18 cellular contexts compared by ENCODE assay signal in the genomic region with DNA sequence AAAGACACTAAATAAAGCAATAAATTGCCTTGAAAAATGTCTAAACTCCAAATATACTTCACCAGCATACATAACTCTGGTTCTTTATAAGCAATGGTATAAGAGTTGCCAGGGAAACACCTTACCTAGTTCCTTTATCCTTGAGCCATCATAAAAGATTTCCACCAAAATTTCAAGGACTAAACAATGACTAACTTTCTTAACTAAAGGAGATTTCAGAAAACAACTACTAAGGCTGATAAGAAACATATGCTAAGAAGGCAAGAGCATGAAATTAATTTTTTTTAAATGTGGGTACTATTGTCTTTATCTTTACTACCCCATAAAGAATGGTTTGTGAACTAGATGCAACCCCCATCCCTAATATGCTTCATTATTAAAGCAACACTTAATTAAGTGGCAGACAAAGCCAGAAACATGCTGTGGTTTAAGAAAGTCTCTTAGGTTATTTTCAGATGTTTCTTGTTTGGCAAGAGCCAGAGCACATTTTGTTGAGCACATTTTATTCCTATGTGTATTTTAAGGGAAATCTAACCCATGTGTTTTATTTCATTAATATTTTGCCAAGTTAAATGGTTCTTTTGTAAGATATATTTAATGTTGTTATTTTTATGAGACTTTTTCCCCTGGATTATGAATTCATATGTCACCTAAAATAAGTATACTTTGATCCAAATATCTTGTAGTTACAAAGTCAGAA. TPM values are rescaled to one million over a fixed set of nuclear protein-coding genes. Genes with fewer than 3 reads are reported as not detected.
A peak's percentile ranks its signal among the peaks of the same experiment; 100 is the strongest.
DNase-seq lines count a peak whose midpoint lies in the region; ATAC-seq and TF ChIP-seq lines count a peak whose summit lies in the region.
"Had no signal": no experiment of that assay in that cellular context is flagged by ENCODE, and none has a peak within 500 bp of the region (broad histone marks: within the 10 kb centered on the region; RNA-seq: fewer than 3 reads in every experiment).

No MANE protein-coding gene starts in this region.

- H3K9ac ChIP-seq in subcutaneous abdominal adipose tissue (ENCODE audit: low read length in 5 of 5): no peak overlapping the region

- H3K9me3 ChIP-seq in heart right ventricle (peaks cover 0 to 19% (median 0%) of the 10 kb centered on the region in 11 donors), subcutaneous abdominal adipose tissue (ENCODE audit: control insufficient read depth in 5 of 5, low read length in 5 of 5) (peaks cover 0 to 4% (median 0%) of the 10 kb centered on the region in 5 donors)
- H3K9me3 ChIP-seq: SJSA1 had no signal

- H3K4me3 ChIP-seq in coronary artery (no peak overlapping the region), heart right ventricle (no peak overlapping the region), subcutaneous abdominal adipose tissue (ENCODE audit: low read depth in 1 of 5, low read length in 5 of 5) (no peak overlapping the region)
- H3K4me3 ChIP-seq: SJSA1 had no signal

- H3K4me1 ChIP-seq in heart right ventricle (no peaks in the 10 kb centered on the region), subcutaneous abdominal adipose tissue (ENCODE audit: control insufficient read depth in 5 of 5, insufficient read depth in 5 of 5, low read length in 5 of 5) (peaks cover 0 to 8% (median 0%) of the 10 kb centered on the region in 5 donors)
- H3K4me1 ChIP-seq: SJSA1 had no signal

- DNase-seq in GM03348 (ENCODE audit: low spot score) (peak; percentile 23), coronary artery (ENCODE audit: low spot score) (no peak), heart right ventricle (no peak), cerebellar nuclear complex (lab: John Stamatoyannopoulos, UW) (no peak)
- no peak for DNase-seq in activated CD4-positive, alpha-beta T cell treated with anti-CD3 and anti-CD28 coated beads for 4 hours
- DNase-seq: C1 segment of cervical spinal cord, DMS153, EL, H9, NCI-H1417 treated with DMSO at 0.1 percent for 48 hours, NCI-H2029 treated with DMSO at 0.1 percent for 48 hours, NCI-H524 treated with DMSO at 0.1 percent for 48 hours had no signal

- intact Hi-C loops in heart right ventricle (cut with DNase I): no loop called here

- TF ChIP-seq CTCF in coronary artery (IDR thresholded peaks at IDR 0.05) (no peak), heart right ventricle (IDR thresholded peaks at IDR 0.05) (no peak)

- H3K27me3 ChIP-seq in heart right ventricle: no peaks in the 10 kb centered on the region
- no peaks in the 10 kb centered on the region for H3K27me3 ChIP-seq in subcutaneous abdominal adipose tissue (ENCODE audit: control insufficient read depth in 5 of 5, insufficient read depth in 4 of 5, low read length in 5 of 5)
- H3K27me3 ChIP-seq: SJSA1 had no signal

- peak in 6 of 8 donors; percentile 27 to 82 (median 51) for ATAC-seq in heart right ventricle
- ATAC-seq in HG02970 (IDR thresholded peaks at IDR 0.05; ENCODE audit: low FRiP score, unreplicated experiment): no peak
- ATAC-seq in HG03095 (IDR thresholded peaks at IDR 0.05; ENCODE audit: unreplicated experiment): no peak

- H3K36me3 ChIP-seq in heart right ventricle (no peaks in the 10 kb centered on the region), subcutaneous abdominal adipose tissue (ENCODE audit: control insufficient read depth in 5 of 5, insufficient read depth in 5 of 5, low read length in 5 of 5) (no peaks in the 10 kb centered on the region)
- H3K36me3 ChIP-seq: SJSA1 had no signal

- H3K27ac ChIP-seq in coronary artery (peak overlapping the region; percentile 46 to 54), heart right ventricle (peak overlapping the region in 5 of 10 donors; percentile 1 to 62 (median 28)), subcutaneous abdominal adipose tissue (ENCODE audit: low read depth, low read length) (peak overlapping the region; percentile 39)
- H3K27ac ChIP-seq: SJSA1 had no signal

RNA-seq across cellular contexts. Expression of gene VEPH1, which starts 17.4 kb away (rescaled TPM):
- total RNA-seq in heart right ventricle: under 1 TPM in 6 of 10 donors, not detected in 4; 0.07 to 0.85 (median 0.62) TPM
- polyA plus RNA-seq in heart right ventricle: under 1 TPM in 1 of 2 donors, not detected in 1; 0.13 TPM
- total RNA-seq: OCI-LY7 had no signal
- polyA plus RNA-seq: IgD-negative memory B cell had no signal

Comparison
In these comparisons a context has a peak if more than half of its experiments do, and no peak if none do; other contexts are left out.
1. ATAC-seq: peak in heart right ventricle (6 of 8); none in HG02970 (single experiment) and HG03095 (single experiment).